2 cellular contexts compared by ENCODE assay signal in genomic region chr3:138624518-138624917, GRCh38.
TF ChIP-seq lines count a peak whose summit lies in the region.

No MANE protein-coding gene starts in this region.

TF ChIP-seq in HepG2, 621 proteins besides CTCF, POLR2A, EP300 and RAD21:
- no peak for TF ChIP-seq ETS1 (CRISPR knock-in tag; IDR thresholded peaks at IDR 0.05)
- TF ChIP-seq THAP8 (CRISPR knock-in tag; IDR thresholded peaks at IDR 0.05; ENCODE audit: borderline replicate concordance) = no peak
- peak; percentile 85 for TF ChIP-seq ZNF629 (CRISPR knock-in tag; conservative IDR thresholded peaks at IDR 0.05)
- TF ChIP-seq ZNF101 (CRISPR knock-in tag; IDR thresholded peaks at IDR 0.05; ENCODE audit: borderline replicate concordance, low read depth) = no peak
- TF ChIP-seq HDAC2 (CRISPR knock-in tag; IDR thresholded peaks at IDR 0.05) = no peak
TF ChIP-seq in HepG2: peak in this region for 1.

TF ChIP-seq in K562, 482 proteins besides CTCF, POLR2A, EP300 and RAD21:
- TF ChIP-seq RBM25 (IDR thresholded peaks at IDR 0.05; ENCODE audit: low read depth, low read length, severe bottlenecking) = peak; percentile 69
- TF ChIP-seq HNRNPK (IDR thresholded peaks at IDR 0.05; ENCODE audit: low read depth, low read length, poor library complexity, severe bottlenecking) = no peak
